Comparison of ENCODE assay signal across 10 cellular contexts in genomic region chr2:2743164-2743571, GRCh38.
DNase-seq lines count a peak whose midpoint lies in the region; ATAC-seq and TF ChIP-seq lines count a peak whose summit lies in the region.
"Had no signal": no experiment of that assay in that cellular context is flagged by ENCODE, and none has a peak within 500 bp of the region (broad histone marks: within the 10 kb centered on the region; RNA-seq: fewer than 3 reads in every experiment).

No MANE protein-coding gene starts in this region.

- no peaks in the 10 kb centered on the region for H3K36me3 ChIP-seq in stomach

- no peak overlapping the region for H3K4me3 ChIP-seq in astrocyte of the cerebellum (ENCODE audit: low read depth, low read length)
- no peak overlapping the region for H3K4me3 ChIP-seq in right cardiac atrium (ENCODE audit: low read length)
- no peak overlapping the region for H3K4me3 ChIP-seq in stomach

- WGBS in right cardiac atrium, result 56% methylated on average over 6 of the region's 6 CpGs
- 47 to 75% (median 65%) methylated on average over 6 of the region's 6 CpGs for WGBS in stomach, 5 donors

- intact Hi-C loops in right cardiac atrium (cut with DNase I) (no loop called here), sciatic nerve (cut with DNase I) (no loop called here), stomach (cut with DNase I; ENCODE audit: low total_unique reads) (no loop called here)

- no peak for TF ChIP-seq EP300 in stomach (IDR thresholded peaks at IDR 0.05)

- TF ChIP-seq CTCF in astrocyte of the cerebellum (IDR thresholded peaks at IDR 0.05; ENCODE audit: low read depth, low read length, missing control alignments) (no peak), GM20000 (IDR thresholded peaks at IDR 0.05; ENCODE audit: extremely low read depth, missing control alignments) (no peak), stomach (IDR thresholded peaks at IDR 0.05) (no peak)

- H3K27ac ChIP-seq in right cardiac atrium (ENCODE audit: low read length) (no peak overlapping the region), stomach (no peak overlapping the region)

- DNase-seq in NCI-H1436 (lab: John Stamatoyannopoulos, UW) (peak; percentile 51), astrocyte of the cerebellum (ENCODE audit: low read depth) (peak; percentile 23), right cardiac atrium (peak; percentile 84 to 92 (median 90)), sciatic nerve (ENCODE audit: low spot score) (peak; percentile 71), GM20000 (ENCODE audit: low spot score) (no peak), amniotic stem cell (lab: John Stamatoyannopoulos, UW) (no peak), stomach (no peak), UCSD-AML1 (lab: John Stamatoyannopoulos, UW; ENCODE audit: unreplicated experiment) (no peak)
- DNase-seq: effector memory CD4-positive, alpha-beta T cell had no signal

- no peak for TF ChIP-seq POLR2A in stomach (IDR thresholded peaks at IDR 0.05)

- in situ Hi-C loops in astrocyte of the cerebellum (cut with HindIII; ENCODE audit: low sequenced_read_pairs), result no loop called here

- ATAC-seq in right cardiac atrium (peak; percentile 96 to 97), sciatic nerve (peak; percentile 94)
- ATAC-seq: natural killer cell treated with Interleukin-12 subunit alpha and Interleukin-12 subunit beta and Interleukin-15 and Interleukin-18, amount 100 ng/mL, for 72 hours had no signal

- H3K4me1 ChIP-seq in right cardiac atrium (ENCODE audit: control insufficient read depth, insufficient read depth, low read length) (no peaks in the 10 kb centered on the region), stomach (peaks cover 0 to 11% (median 0%) of the 10 kb centered on the region in 4 donors)

- H3K9me3 ChIP-seq in right cardiac atrium (ENCODE audit: control insufficient read depth, low read length), result no peaks in the 10 kb centered on the region
- no peaks in the 10 kb centered on the region for H3K9me3 ChIP-seq in stomach

- no peaks in the 10 kb centered on the region for H3K27me3 ChIP-seq in right cardiac atrium (ENCODE audit: control insufficient read depth, insufficient read depth)
- no peaks in the 10 kb centered on the region for H3K27me3 ChIP-seq in stomach

Comparison
In these comparisons a context has a peak if more than half of its experiments do, and no peak if none do; other contexts are left out.
1. DNase-seq: peak in NCI-H1436 (single experiment), astrocyte of the cerebellum (single experiment), right cardiac atrium (3 of 3) and sciatic nerve (single experiment); none in GM20000 (single experiment), amniotic stem cell (single experiment), stomach (single experiment) and UCSD-AML1 (single experiment).